1 cellular context compared by ENCODE assay signal in the genomic region with DNA sequence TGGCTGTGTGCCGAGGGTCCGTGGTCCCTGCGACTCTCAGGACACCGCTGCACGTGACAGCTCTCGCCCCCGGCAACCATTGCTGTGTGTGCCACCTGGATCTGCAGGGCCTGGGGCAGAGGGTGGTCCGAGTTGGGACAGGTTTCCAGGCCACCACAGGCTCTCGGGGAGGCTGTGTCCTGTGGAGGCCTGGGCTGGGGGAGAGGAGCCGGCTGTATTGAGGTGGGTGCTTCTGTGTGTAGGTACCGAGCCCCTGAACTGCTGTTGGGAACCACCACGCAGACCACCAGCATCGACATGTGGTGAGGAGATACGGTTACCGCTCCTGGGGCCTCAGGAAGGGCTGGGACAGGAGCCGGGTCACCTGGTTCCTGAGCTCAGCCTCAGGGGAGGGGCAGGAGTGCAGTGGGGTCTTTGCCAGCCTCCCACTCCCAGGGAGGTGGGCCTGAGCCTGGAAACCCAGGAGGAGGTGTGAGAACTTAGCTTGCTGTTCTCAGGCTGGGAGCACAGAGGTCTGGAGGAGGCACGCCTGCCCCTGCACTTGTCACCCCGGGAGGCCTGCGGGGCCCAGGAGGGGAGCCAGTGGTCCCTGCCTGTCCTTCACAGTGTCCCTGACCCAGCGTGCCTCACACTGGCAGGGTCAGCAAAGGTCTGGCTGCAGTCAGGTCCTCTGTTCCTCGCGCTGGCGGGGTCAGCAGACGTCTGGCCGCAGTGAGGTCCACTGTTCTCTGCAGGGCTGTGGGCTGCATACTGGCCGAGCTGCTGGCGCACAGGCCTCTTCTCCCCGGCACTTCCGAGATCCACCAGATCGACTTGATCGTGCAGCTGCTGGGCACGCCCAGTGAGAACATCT.
TF ChIP-seq lines count a peak whose summit lies in the region.

No MANE protein-coding gene starts in this region.

TF ChIP-seq in HepG2, 621 proteins besides CTCF, POLR2A, EP300 and RAD21 (continued from another document and continues in another):
- TF ChIP-seq, protein P1, sequence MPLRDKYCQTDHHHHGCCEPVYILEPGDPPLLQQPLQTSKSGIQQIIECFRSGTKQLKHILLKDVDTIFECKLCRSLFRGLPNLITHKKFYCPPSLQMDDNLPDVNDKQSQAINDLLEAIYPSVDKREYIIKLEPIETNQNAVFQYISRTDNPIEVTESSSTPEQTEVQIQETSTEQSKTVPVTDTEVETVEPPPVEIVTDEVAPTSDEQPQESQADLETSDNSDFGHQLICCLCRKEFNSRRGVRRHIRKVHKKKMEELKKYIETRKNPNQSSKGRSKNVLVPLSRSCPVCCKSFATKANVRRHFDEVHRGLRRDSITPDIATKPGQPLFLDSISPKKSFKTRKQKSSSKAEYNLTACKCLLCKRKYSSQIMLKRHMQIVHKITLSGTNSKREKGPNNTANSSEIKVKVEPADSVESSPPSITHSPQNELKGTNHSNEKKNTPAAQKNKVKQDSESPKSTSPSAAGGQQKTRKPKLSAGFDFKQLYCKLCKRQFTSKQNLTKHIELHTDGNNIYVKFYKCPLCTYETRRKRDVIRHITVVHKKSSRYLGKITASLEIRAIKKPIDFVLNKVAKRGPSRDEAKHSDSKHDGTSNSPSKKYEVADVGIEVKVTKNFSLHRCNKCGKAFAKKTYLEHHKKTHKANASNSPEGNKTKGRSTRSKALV (CRISPR knock-in tag; IDR thresholded peaks at IDR 0.05): no peak
- TF ChIP-seq TCF7L2 (IDR thresholded peaks at IDR 0.05; ENCODE audit: low read depth, low read length) (no peak), MYNN (CRISPR knock-in tag; IDR thresholded peaks at IDR 0.05; ENCODE audit: low read depth) (0 out of 2 replicates have a peak, but pooled peaks have one; percentile 24), GPN1 (CRISPR knock-in tag; IDR thresholded peaks at IDR 0.05; ENCODE audit: borderline replicate concordance) (no peak), MEIS1 (CRISPR knock-in tag; IDR thresholded peaks at IDR 0.05; ENCODE audit: borderline replicate concordance) (no peak), CBX5 (CRISPR knock-in tag; IDR thresholded peaks at IDR 0.05; ENCODE audit: borderline replicate concordance) (no peak), ZNF224 (CRISPR knock-in tag; IDR thresholded peaks at IDR 0.05) (no peak), SMARCE1 (IDR thresholded peaks at IDR 0.05; ENCODE audit: borderline replicate concordance) (no peak), SETDB1 (CRISPR knock-in tag; IDR thresholded peaks at IDR 0.05; ENCODE audit: borderline replicate concordance) (no peak), DNMT3B (CRISPR knock-in tag; conservative IDR thresholded peaks at IDR 0.05) (no peak), ZNF883 (CRISPR knock-in tag; IDR thresholded peaks at IDR 0.05; ENCODE audit: not compliant biosample characterization) (no peak), XRCC5 (optimal IDR thresholded peaks at IDR 0.05; ENCODE audit: low read length) (no peak), TBX3 (IDR thresholded peaks at IDR 0.05; ENCODE audit: borderline replicate concordance) (peak; percentile 51), RBAK (CRISPR knock-in tag; IDR thresholded peaks at IDR 0.05) (peak; percentile 54; the same call in 1 of the 2 replicates), MTF1 (CRISPR knock-in tag; IDR thresholded peaks at IDR 0.05) (no peak), KLF13 (CRISPR knock-in tag; IDR thresholded peaks at IDR 0.05) (no peak), ZNF232 (CRISPR knock-in tag; IDR thresholded peaks at IDR 0.05; ENCODE audit: borderline replicate concordance) (no peak), ISL2 (CRISPR knock-in tag; IDR thresholded peaks at IDR 0.05) (no peak), NR3C1 (CRISPR knock-in tag; IDR thresholded peaks at IDR 0.05) (no peak), ZNF34 (CRISPR knock-in tag; IDR thresholded peaks at IDR 0.05; ENCODE audit: borderline replicate concordance) (no peak), NFE2L2 (IDR thresholded peaks at IDR 0.05; ENCODE audit: low read length) (no peak), MBD4 (IDR thresholded peaks at IDR 0.05; ENCODE audit: borderline replicate concordance, low read length) (no peak)
- TF ChIP-seq, protein P2, sequence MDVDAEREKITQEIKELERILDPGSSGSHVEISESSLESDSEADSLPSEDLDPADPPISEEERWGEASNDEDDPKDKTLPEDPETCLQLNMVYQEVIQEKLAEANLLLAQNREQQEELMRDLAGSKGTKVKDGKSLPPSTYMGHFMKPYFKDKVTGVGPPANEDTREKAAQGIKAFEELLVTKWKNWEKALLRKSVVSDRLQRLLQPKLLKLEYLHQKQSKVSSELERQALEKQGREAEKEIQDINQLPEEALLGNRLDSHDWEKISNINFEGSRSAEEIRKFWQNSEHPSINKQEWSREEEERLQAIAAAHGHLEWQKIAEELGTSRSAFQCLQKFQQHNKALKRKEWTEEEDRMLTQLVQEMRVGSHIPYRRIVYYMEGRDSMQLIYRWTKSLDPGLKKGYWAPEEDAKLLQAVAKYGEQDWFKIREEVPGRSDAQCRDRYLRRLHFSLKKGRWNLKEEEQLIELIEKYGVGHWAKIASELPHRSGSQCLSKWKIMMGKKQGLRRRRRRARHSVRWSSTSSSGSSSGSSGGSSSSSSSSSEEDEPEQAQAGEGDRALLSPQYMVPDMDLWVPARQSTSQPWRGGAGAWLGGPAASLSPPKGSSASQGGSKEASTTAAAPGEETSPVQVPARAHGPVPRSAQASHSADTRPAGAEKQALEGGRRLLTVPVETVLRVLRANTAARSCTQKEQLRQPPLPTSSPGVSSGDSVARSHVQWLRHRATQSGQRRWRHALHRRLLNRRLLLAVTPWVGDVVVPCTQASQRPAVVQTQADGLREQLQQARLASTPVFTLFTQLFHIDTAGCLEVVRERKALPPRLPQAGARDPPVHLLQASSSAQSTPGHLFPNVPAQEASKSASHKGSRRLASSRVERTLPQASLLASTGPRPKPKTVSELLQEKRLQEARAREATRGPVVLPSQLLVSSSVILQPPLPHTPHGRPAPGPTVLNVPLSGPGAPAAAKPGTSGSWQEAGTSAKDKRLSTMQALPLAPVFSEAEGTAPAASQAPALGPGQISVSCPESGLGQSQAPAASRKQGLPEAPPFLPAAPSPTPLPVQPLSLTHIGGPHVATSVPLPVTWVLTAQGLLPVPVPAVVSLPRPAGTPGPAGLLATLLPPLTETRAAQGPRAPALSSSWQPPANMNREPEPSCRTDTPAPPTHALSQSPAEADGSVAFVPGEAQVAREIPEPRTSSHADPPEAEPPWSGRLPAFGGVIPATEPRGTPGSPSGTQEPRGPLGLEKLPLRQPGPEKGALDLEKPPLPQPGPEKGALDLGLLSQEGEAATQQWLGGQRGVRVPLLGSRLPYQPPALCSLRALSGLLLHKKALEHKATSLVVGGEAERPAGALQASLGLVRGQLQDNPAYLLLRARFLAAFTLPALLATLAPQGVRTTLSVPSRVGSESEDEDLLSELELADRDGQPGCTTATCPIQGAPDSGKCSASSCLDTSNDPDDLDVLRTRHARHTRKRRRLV (CRISPR knock-in tag; IDR thresholded peaks at IDR 0.05): no peak
- TF ChIP-seq, protein P3, sequence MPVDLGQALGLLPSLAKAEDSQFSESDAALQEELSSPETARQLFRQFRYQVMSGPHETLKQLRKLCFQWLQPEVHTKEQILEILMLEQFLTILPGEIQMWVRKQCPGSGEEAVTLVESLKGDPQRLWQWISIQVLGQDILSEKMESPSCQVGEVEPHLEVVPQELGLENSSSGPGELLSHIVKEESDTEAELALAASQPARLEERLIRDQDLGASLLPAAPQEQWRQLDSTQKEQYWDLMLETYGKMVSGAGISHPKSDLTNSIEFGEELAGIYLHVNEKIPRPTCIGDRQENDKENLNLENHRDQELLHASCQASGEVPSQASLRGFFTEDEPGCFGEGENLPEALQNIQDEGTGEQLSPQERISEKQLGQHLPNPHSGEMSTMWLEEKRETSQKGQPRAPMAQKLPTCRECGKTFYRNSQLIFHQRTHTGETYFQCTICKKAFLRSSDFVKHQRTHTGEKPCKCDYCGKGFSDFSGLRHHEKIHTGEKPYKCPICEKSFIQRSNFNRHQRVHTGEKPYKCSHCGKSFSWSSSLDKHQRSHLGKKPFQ (CRISPR knock-in tag; IDR thresholded peaks at IDR 0.05; ENCODE audit: insufficient replicate concordance): no peak
- TF ChIP-seq, protein P4, sequence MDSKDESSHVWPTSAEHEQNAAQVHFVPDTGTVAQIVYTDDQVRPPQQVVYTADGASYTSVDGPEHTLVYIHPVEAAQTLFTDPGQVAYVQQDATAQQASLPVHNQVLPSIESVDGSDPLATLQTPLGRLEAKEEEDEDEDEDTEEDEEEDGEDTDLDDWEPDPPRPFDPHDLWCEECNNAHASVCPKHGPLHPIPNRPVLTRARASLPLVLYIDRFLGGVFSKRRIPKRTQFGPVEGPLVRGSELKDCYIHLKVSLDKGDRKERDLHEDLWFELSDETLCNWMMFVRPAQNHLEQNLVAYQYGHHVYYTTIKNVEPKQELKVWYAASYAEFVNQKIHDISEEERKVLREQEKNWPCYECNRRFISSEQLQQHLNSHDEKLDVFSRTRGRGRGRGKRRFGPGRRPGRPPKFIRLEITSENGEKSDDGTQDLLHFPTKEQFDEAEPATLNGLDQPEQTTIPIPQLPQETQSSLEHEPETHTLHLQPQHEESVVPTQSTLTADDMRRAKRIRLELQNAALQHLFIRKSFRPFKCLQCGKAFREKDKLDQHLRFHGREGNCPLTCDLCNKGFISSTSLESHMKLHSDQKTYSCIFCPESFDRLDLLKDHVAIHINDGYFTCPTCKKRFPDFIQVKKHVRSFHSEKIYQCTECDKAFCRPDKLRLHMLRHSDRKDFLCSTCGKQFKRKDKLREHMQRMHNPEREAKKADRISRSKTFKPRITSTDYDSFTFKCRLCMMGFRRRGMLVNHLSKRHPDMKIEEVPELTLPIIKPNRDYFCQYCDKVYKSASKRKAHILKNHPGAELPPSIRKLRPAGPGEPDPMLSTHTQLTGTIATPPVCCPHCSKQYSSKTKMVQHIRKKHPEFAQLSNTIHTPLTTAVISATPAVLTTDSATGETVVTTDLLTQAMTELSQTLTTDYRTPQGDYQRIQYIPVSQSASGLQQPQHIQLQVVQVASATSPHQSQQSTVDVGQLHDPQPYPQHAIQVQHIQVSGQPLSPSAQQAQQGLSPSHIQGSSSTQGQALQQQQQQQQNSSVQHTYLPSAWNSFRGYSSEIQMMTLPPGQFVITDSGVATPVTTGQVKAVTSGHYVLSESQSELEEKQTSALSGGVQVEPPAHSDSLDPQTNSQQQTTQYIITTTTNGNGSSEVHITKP (CRISPR knock-in tag; IDR thresholded peaks at IDR 0.05; ENCODE audit: low read depth): no peak
- TF ChIP-seq, protein P5, sequence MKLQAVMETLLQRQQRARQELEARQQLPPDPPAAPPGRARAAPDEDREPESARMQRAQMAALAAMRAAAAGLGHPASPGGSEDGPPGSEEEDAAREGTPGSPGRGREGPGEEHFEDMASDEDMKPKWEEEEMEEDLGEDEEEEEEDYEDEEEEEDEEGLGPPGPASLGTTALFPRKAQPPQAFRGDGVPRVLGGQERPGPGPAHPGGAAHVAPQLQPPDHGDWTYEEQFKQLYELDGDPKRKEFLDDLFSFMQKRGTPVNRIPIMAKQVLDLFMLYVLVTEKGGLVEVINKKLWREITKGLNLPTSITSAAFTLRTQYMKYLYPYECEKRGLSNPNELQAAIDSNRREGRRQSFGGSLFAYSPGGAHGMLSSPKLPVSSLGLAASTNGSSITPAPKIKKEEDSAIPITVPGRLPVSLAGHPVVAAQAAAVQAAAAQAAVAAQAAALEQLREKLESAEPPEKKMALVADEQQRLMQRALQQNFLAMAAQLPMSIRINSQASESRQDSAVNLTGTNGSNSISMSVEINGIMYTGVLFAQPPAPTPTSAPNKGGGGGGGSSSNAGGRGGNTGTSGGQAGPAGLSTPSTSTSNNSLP (IDR thresholded peaks at IDR 0.05; ENCODE audit: low read depth, low read length): no peak
- TF ChIP-seq, protein P6, sequence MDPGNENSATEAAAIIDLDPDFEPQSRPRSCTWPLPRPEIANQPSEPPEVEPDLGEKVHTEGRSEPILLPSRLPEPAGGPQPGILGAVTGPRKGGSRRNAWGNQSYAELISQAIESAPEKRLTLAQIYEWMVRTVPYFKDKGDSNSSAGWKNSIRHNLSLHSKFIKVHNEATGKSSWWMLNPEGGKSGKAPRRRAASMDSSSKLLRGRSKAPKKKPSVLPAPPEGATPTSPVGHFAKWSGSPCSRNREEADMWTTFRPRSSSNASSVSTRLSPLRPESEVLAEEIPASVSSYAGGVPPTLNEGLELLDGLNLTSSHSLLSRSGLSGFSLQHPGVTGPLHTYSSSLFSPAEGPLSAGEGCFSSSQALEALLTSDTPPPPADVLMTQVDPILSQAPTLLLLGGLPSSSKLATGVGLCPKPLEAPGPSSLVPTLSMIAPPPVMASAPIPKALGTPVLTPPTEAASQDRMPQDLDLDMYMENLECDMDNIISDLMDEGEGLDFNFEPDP (CRISPR knock-in tag; conservative IDR thresholded peaks at IDR 0.05): no peak
- TF ChIP-seq, protein P7, sequence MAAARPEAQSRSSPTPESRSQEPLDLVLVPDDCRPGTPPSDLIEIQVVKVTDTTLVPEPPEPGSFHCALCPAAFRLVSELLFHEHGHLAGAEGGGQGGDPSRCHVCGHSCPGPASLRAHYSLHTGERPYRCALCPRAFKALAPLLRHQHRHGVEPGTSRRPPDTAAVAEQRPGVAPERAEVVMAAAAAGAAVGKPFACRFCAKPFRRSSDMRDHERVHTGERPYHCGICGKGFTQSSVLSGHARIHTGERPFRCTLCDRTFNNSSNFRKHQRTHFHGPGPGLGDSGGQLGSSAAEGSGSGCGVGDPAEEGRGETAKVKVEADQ (CRISPR knock-in tag; IDR thresholded peaks at IDR 0.05; ENCODE audit: borderline replicate concordance): no peak
- TF ChIP-seq, protein P8, sequence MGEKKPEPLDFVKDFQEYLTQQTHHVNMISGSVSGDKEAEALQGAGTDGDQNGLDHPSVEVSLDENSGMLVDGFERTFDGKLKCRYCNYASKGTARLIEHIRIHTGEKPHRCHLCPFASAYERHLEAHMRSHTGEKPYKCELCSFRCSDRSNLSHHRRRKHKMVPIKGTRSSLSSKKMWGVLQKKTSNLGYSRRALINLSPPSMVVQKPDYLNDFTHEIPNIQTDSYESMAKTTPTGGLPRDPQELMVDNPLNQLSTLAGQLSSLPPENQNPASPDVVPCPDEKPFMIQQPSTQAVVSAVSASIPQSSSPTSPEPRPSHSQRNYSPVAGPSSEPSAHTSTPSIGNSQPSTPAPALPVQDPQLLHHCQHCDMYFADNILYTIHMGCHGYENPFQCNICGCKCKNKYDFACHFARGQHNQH (CRISPR knock-in tag; IDR thresholded peaks at IDR 0.05): no peak; the same call in none of the 2 replicates
- TF ChIP-seq, protein P9, sequence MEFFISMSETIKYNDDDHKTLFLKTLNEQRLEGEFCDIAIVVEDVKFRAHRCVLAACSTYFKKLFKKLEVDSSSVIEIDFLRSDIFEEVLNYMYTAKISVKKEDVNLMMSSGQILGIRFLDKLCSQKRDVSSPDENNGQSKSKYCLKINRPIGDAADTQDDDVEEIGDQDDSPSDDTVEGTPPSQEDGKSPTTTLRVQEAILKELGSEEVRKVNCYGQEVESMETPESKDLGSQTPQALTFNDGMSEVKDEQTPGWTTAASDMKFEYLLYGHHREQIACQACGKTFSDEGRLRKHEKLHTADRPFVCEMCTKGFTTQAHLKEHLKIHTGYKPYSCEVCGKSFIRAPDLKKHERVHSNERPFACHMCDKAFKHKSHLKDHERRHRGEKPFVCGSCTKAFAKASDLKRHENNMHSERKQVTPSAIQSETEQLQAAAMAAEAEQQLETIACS (CRISPR knock-in tag; IDR thresholded peaks at IDR 0.05): no peak
- TF ChIP-seq, protein P10, sequence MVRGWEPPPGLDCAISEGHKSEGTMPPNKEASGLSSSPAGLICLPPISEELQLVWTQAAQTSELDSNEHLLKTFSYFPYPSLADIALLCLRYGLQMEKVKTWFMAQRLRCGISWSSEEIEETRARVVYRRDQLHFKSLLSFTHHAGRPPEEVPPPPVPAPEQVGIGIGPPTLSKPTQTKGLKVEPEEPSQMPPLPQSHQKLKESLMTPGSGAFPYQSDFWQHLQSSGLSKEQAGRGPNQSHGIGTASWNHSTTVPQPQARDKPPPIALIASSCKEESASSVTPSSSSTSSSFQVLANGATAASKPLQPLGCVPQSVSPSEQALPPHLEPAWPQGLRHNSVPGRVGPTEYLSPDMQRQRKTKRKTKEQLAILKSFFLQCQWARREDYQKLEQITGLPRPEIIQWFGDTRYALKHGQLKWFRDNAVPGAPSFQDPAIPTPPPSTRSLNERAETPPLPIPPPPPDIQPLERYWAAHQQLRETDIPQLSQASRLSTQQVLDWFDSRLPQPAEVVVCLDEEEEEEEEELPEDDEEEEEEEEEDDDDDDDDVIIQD (CRISPR knock-in tag; IDR thresholded peaks at IDR 0.05; ENCODE audit: low read depth): no peak
